ENCODE assay signal across 8 cellular contexts in the genomic region with DNA sequence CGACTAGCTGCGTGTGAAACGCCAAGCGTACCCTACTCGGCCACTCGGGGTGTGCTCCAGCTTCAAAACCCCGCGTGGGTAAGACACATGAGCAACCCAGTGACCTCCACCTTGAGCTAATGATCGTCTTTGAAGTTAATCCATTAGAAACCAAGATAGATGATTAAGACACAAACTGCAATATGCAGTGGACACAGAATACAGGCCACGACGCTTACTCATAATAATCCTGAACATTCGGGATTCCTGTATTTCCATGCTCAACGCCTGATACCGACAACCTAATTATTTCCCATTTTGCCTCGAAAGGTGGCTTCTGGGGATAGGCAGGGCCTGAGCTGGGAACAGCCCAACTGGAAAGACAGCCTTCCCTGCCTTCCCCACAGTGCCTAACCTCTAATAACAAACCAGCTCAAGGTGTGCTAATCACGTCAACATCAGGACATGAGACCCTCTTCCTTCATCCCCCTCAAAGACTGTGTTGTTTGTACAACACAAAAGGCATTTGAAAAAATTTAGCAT. TPM values are rescaled to one million over a fixed set of nuclear protein-coding genes. Genes with fewer than 3 reads are reported as not detected.
DNase-seq lines count a peak whose midpoint lies in the region; ATAC-seq and TF ChIP-seq lines count a peak whose summit lies in the region.

No MANE protein-coding gene starts in this region.

- DNase-seq in T-helper 2 cell treated with Interferon-gamma antibody and Interleukin-4, amounts not matched to agents 5 μg/mL and 100 μg/mL, for 36 hours (ENCODE audit: low spot score) = no peak
- no peak for DNase-seq in T-helper 2 cell
- no peak for DNase-seq in activated B cell treated with CpG ODN at 0.5 μM for 24 hours
- DNase-seq in mucosa of descending colon = no peak
- no peak for DNase-seq in stimulated activated CD4-positive, alpha-beta T cell treated with anti-CD3 and anti-CD28 coated beads, Interleukin-4, amount 100 ng/mL, for 4 hours

- CTCF ChIA-PET in activated B cell treated with CpG ODN at 0.5 μM for 24 hours (lab: Charles Lee) = interaction anchor here (1.5 to 2.2 kb wide), 2 partner anchors 17 to 301 kb away, joined by 5 to 6 read pairs; no protein-coding TSS in a partner anchor

- no peaks in the 10 kb centered on the region for H3K9me3 ChIP-seq in iPS-18c (ENCODE audit: control insufficient read depth, insufficient read depth, low read length)
- no peaks in the 10 kb centered on the region for H3K9me3 ChIP-seq in stomach smooth muscle (ENCODE audit: control insufficient read depth in 2 of 2, low read length in 2 of 2)
- H3K9me3 ChIP-seq in mucosa of descending colon = no peaks in the 10 kb centered on the region

- peak overlapping the region; percentile 86 for H3K4me3 Mint-ChIP-seq in T-helper 2 cell treated with Interferon-gamma antibody and Interleukin-4, amounts not matched to agents 5 μg/mL and 100 μg/mL, for 36 hours
- H3K4me3 Mint-ChIP-seq in activated B cell treated with CpG ODN at 0.5 μM for 24 hours = peak overlapping the region; percentile 80

- peak overlapping the region; percentile 76 for H3K27ac Mint-ChIP-seq in T-helper 2 cell treated with Interferon-gamma antibody and Interleukin-4, amounts not matched to agents 5 μg/mL and 100 μg/mL, for 36 hours
- H3K27ac Mint-ChIP-seq in activated B cell treated with CpG ODN at 0.5 μM for 24 hours = peak overlapping the region; percentile 60

- H3K36me3 ChIP-seq in stomach smooth muscle (ENCODE audit: control insufficient read depth in 2 of 2, insufficient read depth in 2 of 2, low read length in 2 of 2) (peaks cover 8 to 16% of the 10 kb centered on the region in 2 donors), mucosa of descending colon (ENCODE audit: low read depth) (no peaks in the 10 kb centered on the region)

- ATAC-seq in activated B cell treated with CpG ODN at 0.5 μM for 24 hours (ENCODE audit: low read depth) (no peak), GM19324 (IDR thresholded peaks at IDR 0.05; ENCODE audit: low FRiP score, unreplicated experiment) (no peak), mucosa of descending colon (no peak)

- no peaks in the 10 kb centered on the region for H3K9me3 Mint-ChIP-seq in T-helper 2 cell treated with Interferon-gamma antibody and Interleukin-4, amounts not matched to agents 5 μg/mL and 100 μg/mL, for 36 hours
- H3K9me3 Mint-ChIP-seq in activated B cell treated with CpG ODN at 0.5 μM for 24 hours = no peaks in the 10 kb centered on the region

- TF ChIP-seq CTCF in activated B cell treated with CpG ODN at 0.5 μM for 24 hours (IDR thresholded peaks at IDR 0.05) = no peak
- no peak for TF ChIP-seq CTCF in mucosa of descending colon (IDR thresholded peaks at IDR 0.05)

- no peak overlapping the region for H3K9ac ChIP-seq in stomach smooth muscle (ENCODE audit: low read length in 2 of 2)

- no peak overlapping the region for H3K27ac ChIP-seq in stomach smooth muscle (ENCODE audit: low read length)

- intact Hi-C loops in activated B cell treated with CpG ODN at 0.5 μM for 24 hours (cut with micrococcal nuclease) (loop anchor here (1.0 to 2.0 kb wide), 3 partner anchors 30 to 77 kb away; a partner anchor contains a TSS), mucosa of descending colon (cut with DNase I, micrococcal nuclease) (no loop called here)

- H3K4me1 ChIP-seq in stomach smooth muscle (ENCODE audit: control insufficient read depth, insufficient read depth, low read length) (peaks cover 20% of the 10 kb centered on the region), mucosa of descending colon (ENCODE audit: low read depth) (peaks cover 7% of the 10 kb centered on the region)

- H3K27me3 ChIP-seq in stomach smooth muscle (ENCODE audit: control insufficient read depth in 1 of 2, insufficient read depth in 2 of 2, low read length in 2 of 2) = no peaks in the 10 kb centered on the region

- H3K4me3 ChIP-seq in iPS-18c (ENCODE audit: insufficient read depth, low read depth, low read length) = peak overlapping the region; percentile 56
- H3K4me3 ChIP-seq in stomach smooth muscle (ENCODE audit: low read length in 2 of 2) = peak overlapping the region; percentile 71 to 74
- no peak overlapping the region for H3K4me3 ChIP-seq in mucosa of descending colon

- H3K4me1 Mint-ChIP-seq in T-helper 2 cell treated with Interferon-gamma antibody and Interleukin-4, amounts not matched to agents 5 μg/mL and 100 μg/mL, for 36 hours (ENCODE audit: low read depth) = peaks cover 19% of the 10 kb centered on the region
- H3K4me1 Mint-ChIP-seq in activated B cell treated with CpG ODN at 0.5 μM for 24 hours = peaks cover 21% of the 10 kb centered on the region

- no peaks in the 10 kb centered on the region for H3K27me3 Mint-ChIP-seq in T-helper 2 cell treated with Interferon-gamma antibody and Interleukin-4, amounts not matched to agents 5 μg/mL and 100 μg/mL, for 36 hours (ENCODE audit: low read depth)
- H3K27me3 Mint-ChIP-seq in activated B cell treated with CpG ODN at 0.5 μM for 24 hours = no peaks in the 10 kb centered on the region

- POLR2A ChIA-PET in activated B cell treated with CpG ODN at 0.5 μM for 24 hours (lab: Charles Lee) = interaction anchor here (0.7 to 1.3 kb wide), 3 partner anchors 24 to 324 kb away, joined by 3 to 11 read pairs (median 6); a partner anchor contains a TSS

- H3K36me3 Mint-ChIP-seq in T-helper 2 cell treated with Interferon-gamma antibody and Interleukin-4, amounts not matched to agents 5 μg/mL and 100 μg/mL, for 36 hours (ENCODE audit: low read depth) = peaks cover 13% of the 10 kb centered on the region
- H3K36me3 Mint-ChIP-seq in activated B cell treated with CpG ODN at 0.5 μM for 24 hours (ENCODE audit: low read depth) = peaks cover 29% of the 10 kb centered on the region

RNA-seq across cellular contexts. Expression of a gene that starts 0.5 kb away (rescaled TPM):
- total RNA-seq in activated B cell treated with CpG ODN at 0.5 μM for 24 hours (27.0 and 28.8 TPM in 2 replicates), mucosa of descending colon (10 to 100 TPM; 13.5 to 63.9 (median 20.7) TPM)

RNA-seq across cellular contexts. Expression of a gene that starts 42.0 kb away (rescaled TPM):
- total RNA-seq in activated B cell treated with CpG ODN at 0.5 μM for 24 hours (117 and 124 TPM in 2 replicates), mucosa of descending colon (10 to 100 TPM; 31.8 to 48.3 (median 41.7) TPM)
